In genomic region chr4:145001635-145002034, GRCh38 we compare ENCODE assay signal across 21 cellular contexts.
"Had no signal": no experiment of that assay in that cellular context is flagged by ENCODE, and none has a peak within 500 bp of the region (broad histone marks: within the 10 kb centered on the region; RNA-seq: fewer than 3 reads in every experiment).

No MANE protein-coding gene starts in this region.

- H3K27ac ChIP-seq: coronary artery, dorsolateral prefrontal cortex, gastroesophageal sphincter, left ventricle myocardium inferior, lower lobe of right lung, spleen, transverse colon had no signal

- H3K4me3 Mint-ChIP-seq: memory B cell; naive thymus-derived CD4-positive, alpha-beta T cell; nephron progenitor cell; stimulated activated naive B cell treated with anti-CD40 and anti-IgM and Interleukin-4, amounts not matched to agents 10 μg/mL and 1 μg/mL and 100 μg/mL, for 72 hours; stimulated activated naive CD8-positive, alpha-beta T cell treated with anti-CD3 and anti-CD28 coated beads, Interleukin-15, amount 100 ng/mL, for 72 hours had no signal

- H3K27me3 ChIP-seq: dorsolateral prefrontal cortex, gastroesophageal sphincter, spleen, transverse colon had no signal

- ATAC-seq: esophagus mucosa; gastroesophageal sphincter; lower lobe of right lung; naive thymus-derived CD4-positive, alpha-beta T cell; sciatic nerve; stimulated activated naive B cell treated with anti-CD40 and anti-IgM and Interleukin-4, amounts not matched to agents 10 μg/mL and 1 μg/mL and 100 μg/mL, for 72 hours; stimulated activated naive CD8-positive, alpha-beta T cell treated with anti-CD3 and anti-CD28 coated beads, Interleukin-15, amount 100 ng/mL, for 72 hours had no signal

- H3K4me1 ChIP-seq: gastroesophageal sphincter, left ventricle myocardium inferior, lower lobe of right lung, spleen, transverse colon had no signal

- DNase-seq: dorsolateral prefrontal cortex; effector CD8-positive, alpha-beta T cell; foreskin fibroblast; glutamatergic neuron; left ventricle myocardium inferior; lower lobe of right lung; naive thymus-derived CD4-positive, alpha-beta T cell; nephron progenitor cell; posterior cingulate gyrus; spleen; stimulated activated CD4-positive, alpha-beta T cell treated with anti-CD3 and anti-CD28 coated beads, Interleukin-2, amount 100 ng/mL, for 24 hours; stimulated activated CD4-positive, alpha-beta T cell treated with anti-CD3 and anti-CD28 coated beads, Interleukin-4, amount 100 ng/mL, for 4 hours; stimulated activated naive B cell treated with anti-CD40 and anti-IgM and Interleukin-4, amounts not matched to agents 10 μg/mL and 1 μg/mL and 100 μg/mL, for 72 hours; stimulated activated naive CD8-positive, alpha-beta T cell treated with anti-CD3 and anti-CD28 coated beads, Interleukin-15, amount 100 ng/mL, for 72 hours; transverse colon had no signal

- H3K9me3 ChIP-seq: gastroesophageal sphincter, lower lobe of right lung, thoracic aorta, transverse colon had no signal

- H3K4me3 ChIP-seq: coronary artery, dorsolateral prefrontal cortex, gastroesophageal sphincter, left ventricle myocardium inferior, lower lobe of right lung, spleen, thoracic aorta, transverse colon had no signal

- H3K27me3 Mint-ChIP-seq: memory B cell; naive thymus-derived CD4-positive, alpha-beta T cell; stimulated activated naive B cell treated with anti-CD40 and anti-IgM and Interleukin-4, amounts not matched to agents 10 μg/mL and 1 μg/mL and 100 μg/mL, for 72 hours; stimulated activated naive CD8-positive, alpha-beta T cell treated with anti-CD3 and anti-CD28 coated beads, Interleukin-15, amount 100 ng/mL, for 72 hours had no signal

- H3K36me3 ChIP-seq: lower lobe of right lung, thoracic aorta, transverse colon had no signal

- H3K27ac Mint-ChIP-seq: memory B cell; naive thymus-derived CD4-positive, alpha-beta T cell; nephron progenitor cell; stimulated activated naive CD8-positive, alpha-beta T cell treated with anti-CD3 and anti-CD28 coated beads, Interleukin-15, amount 100 ng/mL, for 72 hours had no signal

- H3K4me1 Mint-ChIP-seq: nephron progenitor cell; stimulated activated naive CD8-positive, alpha-beta T cell treated with anti-CD3 and anti-CD28 coated beads, Interleukin-15, amount 100 ng/mL, for 72 hours had no signal
